Comparison of ENCODE assay signal across 12 cellular contexts in genomic region chr4:158314756-158315487, GRCh38.
DNase-seq lines count a peak whose midpoint lies in the region; ATAC-seq, FAIRE-seq and TF ChIP-seq lines count a peak whose summit lies in the region.
"Had no signal": no experiment of that assay in that cellular context is flagged by ENCODE, and none has a peak within 500 bp of the region (broad histone marks: within the 10 kb centered on the region; RNA-seq: fewer than 3 reads in every experiment).

No MANE protein-coding gene starts in this region.

- POLR2A ChIA-PET in K562 (lab: Yijun Ruan, JAX) = interaction anchor here (0.6 kb wide), 1 partner anchor 77 kb away, joined by 4 read pairs; no protein-coding TSS in a partner anchor

- H3K4me3 ChIP-seq in K562 = no peak overlapping the region
- no peak overlapping the region for H3K4me3 ChIP-seq in left ventricle myocardium inferior

- H3K36me3 ChIP-seq in K562 (ENCODE audit: control insufficient read depth, insufficient read depth, low read length) = no peaks in the 10 kb centered on the region
- no peaks in the 10 kb centered on the region for H3K36me3 ChIP-seq in left ventricle myocardium inferior

- no peak for ATAC-seq in K562

- H3K27me3 ChIP-seq in K562 (ENCODE audit: control insufficient read depth in 2 of 2, insufficient read depth in 2 of 2, low read length in 2 of 2) (no peaks in the 10 kb centered on the region), left ventricle myocardium inferior (ENCODE audit: low read depth) (no peaks in the 10 kb centered on the region)

- no peak for TF ChIP-seq RAD21 in K562 (CRISPR knock-in tag; conservative IDR thresholded peaks at IDR 0.05 in 1 of 2, IDR thresholded peaks at IDR 0.05 in 1 of 2)

- H3K27ac ChIP-seq in K562 (ENCODE audit: extremely low read depth, low read depth, low read length) (no peak overlapping the region), left ventricle myocardium inferior (replicated peaks) (peak overlapping the region; percentile 57)

- intact Hi-C loops in K562 (cut with micrococcal nuclease) = no loop called here
- intact Hi-C loops in left ventricle myocardium inferior (cut with micrococcal nuclease) = no loop called here

- WGBS in K562 (ENCODE audit: insufficient coverage, low coverage, missing lambda C conversion rate) = 3% methylated on average over 5 of the region's 5 CpGs

- TF ChIP-seq CTCF in K562 (IDR thresholded peaks at IDR 0.05 in 2 of 3, conservative IDR thresholded peaks at IDR 0.05 in 1 of 3; ENCODE audit: insufficient read depth in 2 of 3, low read depth in 1 of 3, low read length in 3 of 3) (no peak), left ventricle myocardium inferior (IDR thresholded peaks at IDR 0.05; ENCODE audit: borderline replicate concordance) (no peak)

- TF ChIP-seq POLR2A in K562 (conservative IDR thresholded peaks at IDR 0.05) = no peak

- H2AFZ ChIP-seq in K562 (ENCODE audit: low read depth, low read length) = peak overlapping the region; percentile 5; the same call in 1 of the 2 replicates

- no peaks in the 10 kb centered on the region for H3K79me2 ChIP-seq in K562 (ENCODE audit: control insufficient read depth, insufficient read depth, low read length)

- no peak for FAIRE-seq in K562 (lab: Jason Lieb, UNC)

- CTCF ChIA-PET in K562 (lab: Yijun Ruan, JAX; ENCODE audit: low intra/inter-chr PET ratio) = no interaction called here

- DNase-seq in GM04503 (ENCODE audit: low read depth) (peak; percentile 97), K562 (ENCODE audit: extremely low read depth in 1 of 4, low spot score in 3 of 4) (no peak), left ventricle myocardium inferior (no peak), smooth muscle cell of the brain vasculature (ENCODE audit: low read depth, low spot score) (peak; percentile 77), NCI-H2029 (lab: John Stamatoyannopoulos, UW) (no peak), NAMALWA (ENCODE audit: low spot score) (no peak)
- DNase-seq in activated naive CD4-positive, alpha-beta T cell treated with Interleukin-2 at 50 U/mL for 16 hours = no peak
- no peak for DNase-seq in stimulated activated CD4-positive, alpha-beta T cell treated with anti-CD3 and anti-CD28 coated beads, Interleukin-4, amount 100 ng/mL, for 4 hours
- DNase-seq: activated T-cell treated with anti-CD3 and anti-CD28 coated beads, Interleukin-2, amount 50 U/mL, for 24 hours; DND-41; midbrain; NCI-H774 had no signal

- no peaks in the 10 kb centered on the region for H4K20me1 ChIP-seq in K562 (replicated peaks; ENCODE audit: control insufficient read depth, insufficient read depth, low read length)

- H3K4me1 ChIP-seq in K562 (replicated peaks in 1 of 2; ENCODE audit: control insufficient read depth in 2 of 2, insufficient read depth in 2 of 2, low read length in 2 of 2) (no peaks in the 10 kb centered on the region; a peak in 1 of 5 replicates), left ventricle myocardium inferior (no peaks in the 10 kb centered on the region)

- TF ChIP-seq EP300 in K562 (IDR thresholded peaks at IDR 0.05; ENCODE audit: low read length) = no peak

- H3K4me2 ChIP-seq in K562 (ENCODE audit: insufficient read depth, low read length) = no peak overlapping the region

- H3K9me3 ChIP-seq in K562 (replicated peaks; ENCODE audit: control insufficient read depth, insufficient read depth, low read depth, low read length) (0 out of 2 replicates have a peak, but pooled peaks cover 1% of the 10 kb centered on the region), left ventricle myocardium inferior (replicated peaks) (peaks cover 11% of the 10 kb centered on the region)

- no TSS peak for BruUV-seq in K562 (replicated peaks; lab: Mats Ljungman, UMichigan)

- in situ Hi-C loops in K562 (cut with MboI) = no loop called here

- no peaks in the 10 kb centered on the region for H3K9me1 ChIP-seq in K562 (ENCODE audit: control insufficient read depth, insufficient read depth, low read length)

- H3K9ac ChIP-seq in K562 (ENCODE audit: insufficient read depth in 1 of 2, low read depth in 2 of 2, low read length in 2 of 2) = no peak overlapping the region

TF ChIP-seq in K562, 482 proteins besides CTCF, POLR2A, EP300 and RAD21 (continues in another document):
- TF ChIP-seq ZBTB26 (CRISPR knock-in tag; IDR thresholded peaks at IDR 0.05) = no peak
- TF ChIP-seq DDX20 (tag; IDR thresholded peaks at IDR 0.05; ENCODE audit: low read depth) = no peak
- no peak for TF ChIP-seq PTBP1 (IDR thresholded peaks at IDR 0.05; ENCODE audit: low read depth, low read length)
- no peak for TF ChIP-seq RFX7 (CRISPR knock-in tag; IDR thresholded peaks at IDR 0.05)
- no peak for TF ChIP-seq ETV1 (tag; conservative IDR thresholded peaks at IDR 0.05; ENCODE audit: low read depth)
- no peak for TF ChIP-seq ZNF311 (CRISPR knock-in tag; IDR thresholded peaks at IDR 0.05)
- no peak for TF ChIP-seq ZNF780A (CRISPR knock-in tag; IDR thresholded peaks at IDR 0.05)
- no peak for TF ChIP-seq THAP7 (CRISPR knock-in tag; IDR thresholded peaks at IDR 0.05)
- no peak for TF ChIP-seq ZNF318 (IDR thresholded peaks at IDR 0.05; ENCODE audit: borderline replicate concordance in 1 of 2, low read depth in 1 of 2)

Comparison
In these comparisons a context has a peak if more than half of its experiments do, and no peak if none do; other contexts are left out.
1. DNase-seq: peak in GM04503 (single experiment) and smooth muscle cell of the brain vasculature (single experiment); none in K562 (0 of 4), left ventricle myocardium inferior (single experiment), NCI-H2029 (single experiment), activated naive CD4-positive, alpha-beta T cell treated with Interleukin-2 at 50 U/mL for 16 hours (single experiment), NAMALWA (single experiment) and stimulated activated CD4-positive, alpha-beta T cell treated with anti-CD3 and anti-CD28 coated beads, Interleukin-4, amount 100 ng/mL, for 4 hours (0 of 2).